Comparison of ENCODE assay signal across 8 cellular contexts in the genomic region with DNA sequence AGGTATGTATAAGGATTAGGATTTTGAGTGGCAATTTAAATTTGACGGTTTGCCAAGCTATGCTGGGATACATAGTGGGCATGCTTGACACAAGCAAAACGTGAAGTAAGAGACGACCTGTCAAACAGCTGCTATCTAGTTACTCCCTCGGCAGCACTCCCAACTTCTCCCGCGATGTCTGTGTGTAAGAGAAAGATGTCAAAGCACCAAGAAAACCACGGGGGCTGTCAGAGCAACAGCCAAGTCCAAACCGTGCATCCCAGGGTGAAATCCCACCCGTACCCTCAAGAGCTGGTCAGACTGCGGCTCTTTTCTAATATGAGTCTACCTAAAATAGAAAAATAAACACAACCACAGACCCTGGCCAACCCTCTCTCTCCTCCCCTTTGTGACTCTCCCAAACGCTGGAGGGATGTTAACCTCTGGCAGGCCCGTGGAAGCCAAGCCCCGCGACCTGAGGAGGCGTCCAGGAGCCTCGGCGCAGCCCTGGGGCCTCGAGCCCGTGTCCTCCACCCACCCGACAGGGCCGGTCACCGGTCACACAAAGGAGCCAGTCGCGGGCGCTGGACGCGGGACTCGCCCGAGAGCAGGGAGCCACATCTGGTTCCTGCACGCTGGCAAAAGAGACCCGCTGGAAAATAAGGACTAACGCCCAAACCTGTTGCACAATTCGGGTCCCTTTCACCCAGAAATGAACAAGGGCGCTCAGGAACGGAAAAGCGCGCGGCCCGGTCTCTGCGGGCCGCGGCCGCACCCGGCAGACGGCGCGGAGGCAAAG. TPM values are rescaled to one million over a fixed set of nuclear protein-coding genes. Genes with fewer than 3 reads are reported as not detected.
DNase-seq lines count a peak whose midpoint lies in the region; ATAC-seq and TF ChIP-seq lines count a peak whose summit lies in the region.

No MANE protein-coding gene starts in this region.

- H3K4me3 ChIP-seq in HUES48 (ENCODE audit: low read depth, low read length) (peak overlapping the region; percentile 89), skeletal muscle tissue (ENCODE audit: low read length in 3 of 3) (peak overlapping the region; percentile 78 to 86 (median 84))

- no peaks in the 10 kb centered on the region for H3K36me3 ChIP-seq in HUES48 (ENCODE audit: control insufficient read depth, insufficient read depth, low read length)
- no peaks in the 10 kb centered on the region for H3K36me3 ChIP-seq in skeletal muscle tissue (ENCODE audit: control insufficient read depth in 3 of 3, insufficient read depth in 3 of 3, low read length in 3 of 3)

- H3K9ac ChIP-seq in HUES48 (ENCODE audit: low read depth, low read length) (peak overlapping the region; percentile 71), skeletal muscle tissue (ENCODE audit: low read depth in 1 of 3, low read length in 3 of 3) (peak overlapping the region; percentile 81 to 83 (median 82))

- H3K27me3 Mint-ChIP-seq in central memory CD8-positive, alpha-beta T cell, result peaks cover 54% of the 10 kb centered on the region

- DNase-seq in EL (peak; percentile 42), iris pigment epithelial cell (ENCODE audit: low read depth) (peak; percentile 74), NCI-H1930 (lab: John Stamatoyannopoulos, UW) (no peak)
- no peak for DNase-seq in central memory CD8-positive, alpha-beta T cell (ENCODE audit: low spot score in 2 of 2)

- H3K36me3 Mint-ChIP-seq in central memory CD8-positive, alpha-beta T cell (ENCODE audit: insufficient read depth), result no peaks in the 10 kb centered on the region

- H3K27ac ChIP-seq in HUES48 (ENCODE audit: low read depth, low read length) (peak overlapping the region; percentile 68), skeletal muscle tissue (ENCODE audit: low read depth, low read length) (peak overlapping the region; percentile 61)

- H3K9me3 Mint-ChIP-seq in central memory CD8-positive, alpha-beta T cell, result no peaks in the 10 kb centered on the region

- H3K9me3 ChIP-seq in HUES48 (ENCODE audit: control insufficient read depth, insufficient read depth, low read length) (no peaks in the 10 kb centered on the region), skeletal muscle tissue (ENCODE audit: control insufficient read depth in 3 of 3, low read length in 3 of 3) (no peaks in the 10 kb centered on the region)

- H3K4me1 ChIP-seq in HUES48 (ENCODE audit: control insufficient read depth, insufficient read depth, low read length) (peaks cover 35% of the 10 kb centered on the region), skeletal muscle tissue (ENCODE audit: control insufficient read depth in 3 of 3, insufficient read depth in 3 of 3, low read length in 3 of 3) (peaks cover 0 to 11% (median 11%) of the 10 kb centered on the region in 3 donors)

- ATAC-seq in GM21515 (IDR thresholded peaks at IDR 0.05; ENCODE audit: unreplicated experiment) (peak; percentile 38), SK-N-SH treated with all-trans-retinoic acid at 6 μM for 48 hours (peak; percentile 73)
- no peak for ATAC-seq in central memory CD8-positive, alpha-beta T cell (replicated peaks; ENCODE audit: extremely low read depth, poor library complexity, severe bottlenecking)

- no peak overlapping the region for H3K27ac Mint-ChIP-seq in central memory CD8-positive, alpha-beta T cell (ENCODE audit: low read depth)

- peaks cover 14% of the 10 kb centered on the region for H3K27me3 ChIP-seq in HUES48 (ENCODE audit: control insufficient read depth, insufficient read depth, low read length)
- H3K27me3 ChIP-seq in skeletal muscle tissue (ENCODE audit: control insufficient read depth in 3 of 3, insufficient read depth in 3 of 3, low read length in 3 of 3), result no peaks in the 10 kb centered on the region

- H3K4me3 Mint-ChIP-seq in central memory CD8-positive, alpha-beta T cell, result peak overlapping the region; percentile 75

- no peaks in the 10 kb centered on the region for H3K4me1 Mint-ChIP-seq in central memory CD8-positive, alpha-beta T cell

TF ChIP-seq in SK-N-SH treated with all-trans-retinoic acid at 6 μM for 48 hours, 23 proteins besides CTCF, POLR2A, EP300 and RAD21:
- TF ChIP-seq TOX (CRISPR knock-in tag; IDR thresholded peaks at IDR 0.05; ENCODE audit: borderline replicate concordance) (no peak), PPARA (CRISPR knock-in tag; IDR thresholded peaks at IDR 0.05; ENCODE audit: borderline replicate concordance) (no peak), GLIS3 (CRISPR knock-in tag; IDR thresholded peaks at IDR 0.05) (no peak), POU6F1 (CRISPR knock-in tag; IDR thresholded peaks at IDR 0.05; ENCODE audit: borderline replicate concordance, low read depth) (no peak), RARB (CRISPR knock-in tag; IDR thresholded peaks at IDR 0.05) (no peak), OSR1 (CRISPR knock-in tag; IDR thresholded peaks at IDR 0.05) (no peak), SNAI2 (CRISPR knock-in tag; IDR thresholded peaks at IDR 0.05) (no peak), ZNF8 (CRISPR knock-in tag; IDR thresholded peaks at IDR 0.05) (no peak), ARNTL (CRISPR knock-in tag; IDR thresholded peaks at IDR 0.05; ENCODE audit: borderline replicate concordance, low read depth) (no peak), ZFP30 (CRISPR knock-in tag; IDR thresholded peaks at IDR 0.05) (no peak), CSDC2 (CRISPR knock-in tag; IDR thresholded peaks at IDR 0.05) (no peak), CREB5 (CRISPR knock-in tag; IDR thresholded peaks at IDR 0.05; ENCODE audit: low read depth) (no peak), ISL1 (CRISPR knock-in tag; IDR thresholded peaks at IDR 0.05) (no peak)

RNA-seq across cellular contexts. Expression of gene SESTD1, which starts 1.0 kb away (rescaled TPM):
- total RNA-seq in skeletal muscle tissue, result 29.7 TPM

Comparison
In these comparisons a context has a peak if more than half of its experiments do, and no peak if none do; other contexts are left out.
1. DNase-seq: peak in EL (single experiment) and iris pigment epithelial cell (single experiment); none in central memory CD8-positive, alpha-beta T cell (0 of 2) and NCI-H1930 (0 of 2).